24 cellular contexts compared by ENCODE assay signal in the genomic region with DNA sequence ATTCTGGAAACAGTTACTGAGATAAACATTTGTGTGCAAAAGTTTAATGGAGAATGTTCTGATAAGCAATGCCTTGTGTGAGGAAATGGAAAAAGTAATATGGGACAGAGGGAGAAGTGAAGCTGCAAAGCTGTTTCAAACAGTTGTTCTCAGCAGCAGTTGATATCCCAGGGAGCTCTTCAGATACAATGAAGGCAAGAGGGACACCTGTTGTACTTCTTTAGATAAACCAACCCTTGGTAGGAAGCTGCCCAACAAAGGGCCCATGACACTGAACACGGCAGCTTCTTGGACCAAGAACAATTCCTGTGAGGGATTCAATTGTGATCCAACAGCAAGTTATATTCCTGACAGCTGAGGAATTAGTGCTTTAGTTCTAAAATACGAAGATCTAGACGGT.
A peak's percentile ranks its signal among the peaks of the same experiment; 100 is the strongest.
DNase-seq lines count a peak whose midpoint lies in the region; ATAC-seq lines count a peak whose summit lies in the region.
"Had no signal": no experiment of that assay in that cellular context is flagged by ENCODE, and none has a peak within 500 bp of the region (broad histone marks: within the 10 kb centered on the region; RNA-seq: fewer than 3 reads in every experiment).

No MANE protein-coding gene starts in this region.

- DNase-seq in NCI-H82 (lab: John Stamatoyannopoulos, UW) (peak; percentile 12), NCI-H82 treated with DMSO at 0.1 percent for 48 hours (lab: John Stamatoyannopoulos, UW; ENCODE audit: unreplicated experiment) (no peak), NCI-H69 (lab: John Stamatoyannopoulos, UW) (peak; percentile 58), iPS DF 19.7 (ENCODE audit: low read depth, low spot score) (peak; percentile 28), neuronal stem cell (ENCODE audit: low spot score) (peak; percentile 38), nucleus accumbens (lab: John Stamatoyannopoulos, UW) (no peak), cortex of kidney (lab: John Stamatoyannopoulos, UW) (no peak)
- DNase-seq: AML-193; C1 segment of cervical spinal cord; Calu3; CD8-positive, alpha-beta memory T cell; GF-D8; H9; HFFc6; NCI-H1092 treated with DMSO at 0.1 percent for 48 hours; NCI-H1694; NCI-H2081 treated with DMSO at 0.1 percent for 48 hours; NCI-H2227 treated with DMSO at 0.1 percent for 48 hours; NCI-H524 treated with DMSO at 0.1 percent for 48 hours; SHP77 treated with DMSO at 0.1 percent for 48 hours; SK-N-SH had no signal

- H3K4ac ChIP-seq in neuronal stem cell (ENCODE audit: low read length): no peak overlapping the region

- H2AK5ac ChIP-seq in neuronal stem cell (ENCODE audit: low read depth, low read length): no peak overlapping the region

- H2AFZ ChIP-seq in neuronal stem cell (ENCODE audit: low read length): peak overlapping the region; percentile 43

- no CpG with 5 or more reads among the region's 3 CpGs for WGBS in neuronal stem cell (ENCODE audit: extremely low coverage in 2 of 2, insufficient read length in 2 of 2, insufficient replicate concordance in 1 of 2), 2 donors

- no peaks in the 10 kb centered on the region for H3K27me3 ChIP-seq in neuronal stem cell (ENCODE audit: control insufficient read depth in 3 of 3, insufficient read depth in 3 of 3, low read depth in 1 of 3, low read length in 3 of 3)

- H4K8ac ChIP-seq in neuronal stem cell (ENCODE audit: low read depth, low read length): no peak overlapping the region

- H3K23ac ChIP-seq in neuronal stem cell (ENCODE audit: low read depth, low read length, poor library complexity): no peak overlapping the region

- H3K4me2 ChIP-seq in neuronal stem cell (ENCODE audit: insufficient read depth, low read length, poor library complexity, severe bottlenecking): no peak overlapping the region
- H3K4me2 ChIP-seq: KMS-11, SK-N-SH had no signal

- H2BK120ac ChIP-seq in neuronal stem cell (ENCODE audit: low read depth, low read length): no peak overlapping the region

- no peak overlapping the region for H3K4me3 ChIP-seq in neuronal stem cell (ENCODE audit: low read length in 2 of 2)

- no peak overlapping the region for H2BK5ac ChIP-seq in neuronal stem cell (ENCODE audit: low read length)

- H3K9me3 ChIP-seq in neuronal stem cell (replicated peaks in 1 of 2; ENCODE audit: control insufficient read depth in 2 of 2, insufficient read depth in 1 of 2, low read depth in 1 of 2, low read length in 2 of 2): no peaks in the 10 kb centered on the region
- H3K9me3 ChIP-seq: SK-N-SH had no signal

- no peak overlapping the region for H4K91ac ChIP-seq in neuronal stem cell (ENCODE audit: low read depth, low read length, poor library complexity)

- no peaks in the 10 kb centered on the region for H3K36me3 ChIP-seq in neuronal stem cell (replicated peaks in 1 of 2; ENCODE audit: control insufficient read depth in 2 of 2, insufficient read depth in 2 of 2, low read length in 2 of 2)

- no peak overlapping the region for H2BK12ac ChIP-seq in neuronal stem cell (ENCODE audit: low read length)

- no peak overlapping the region for H3K14ac ChIP-seq in neuronal stem cell (ENCODE audit: low read length)

- H3K4me1 ChIP-seq in neuronal stem cell (ENCODE audit: control insufficient read depth in 2 of 2, insufficient read depth in 1 of 2, low read depth in 1 of 2, low read length in 2 of 2): peaks cover 0 to 3% of the 10 kb centered on the region in 2 donors

- no peaks in the 10 kb centered on the region for H3K79me1 ChIP-seq in neuronal stem cell (ENCODE audit: low read depth, low read length)

- no peak overlapping the region for H3K18ac ChIP-seq in neuronal stem cell (ENCODE audit: low read length)

- H3K9ac ChIP-seq in neuronal stem cell (ENCODE audit: low read depth, low read length, poor library complexity): no peak overlapping the region
- H3K9ac ChIP-seq: KMS-11, SK-N-SH had no signal

- no peak overlapping the region for H3K27ac ChIP-seq in neuronal stem cell (replicated peaks; ENCODE audit: low read length)
- H3K27ac ChIP-seq: KMS-11, RWPE1 had no signal

- H2BK15ac ChIP-seq in neuronal stem cell (ENCODE audit: low read length): no peak overlapping the region

- ATAC-seq in GM21825 (IDR thresholded peaks at IDR 0.05; ENCODE audit: unreplicated experiment): no peak

Comparison
In these comparisons a context has a peak if more than half of its experiments do, and no peak if none do; other contexts are left out.
1. DNase-seq: peak in NCI-H82 (single experiment), NCI-H69 (single experiment), iPS DF 19.7 (single experiment) and neuronal stem cell (single experiment); none in NCI-H82 treated with DMSO at 0.1 percent for 48 hours (single experiment), nucleus accumbens (0 of 56) and cortex of kidney (single experiment).